Comparison of ENCODE assay signal across 9 cellular contexts in the genomic region with DNA sequence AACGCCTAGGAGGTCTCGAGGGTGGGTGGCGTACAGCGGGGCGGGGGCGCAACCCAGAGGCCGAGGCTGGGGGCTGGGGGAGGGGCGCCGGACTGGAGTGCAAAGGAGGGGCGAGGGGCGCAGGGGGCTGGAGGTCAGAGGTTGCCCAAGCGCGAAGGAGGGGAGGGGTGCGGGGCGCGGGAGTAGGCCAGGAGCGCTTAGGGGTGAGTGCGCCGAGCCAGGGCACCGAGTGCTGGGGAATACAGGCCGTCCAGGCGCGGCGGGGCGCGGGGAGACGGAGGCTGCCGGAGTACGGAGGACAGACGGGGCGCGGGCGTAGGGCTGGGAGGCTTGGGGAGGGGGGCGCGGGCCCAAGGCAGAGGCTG. TPM values are rescaled to one million over a fixed set of nuclear protein-coding genes. Genes with fewer than 3 reads are reported as not detected.
DNase-seq lines count a peak whose midpoint lies in the region; ATAC-seq and TF ChIP-seq lines count a peak whose summit lies in the region.
"Had no signal": no experiment of that assay in that cellular context is flagged by ENCODE, and none has a peak within 500 bp of the region (broad histone marks: within the 10 kb centered on the region; RNA-seq: fewer than 3 reads in every experiment).

No MANE protein-coding gene starts in this region.

- POLR2A ChIA-PET in AG04450 (lab: Yijun Ruan, JAX), result no interaction called here

- H3K9me3 ChIP-seq in AG04450 (ENCODE audit: control insufficient read depth, insufficient read depth, low read length), result no peaks in the 10 kb centered on the region
- no peaks in the 10 kb centered on the region for H3K9me3 ChIP-seq in NT2/D1 (ENCODE audit: insufficient read depth, low read length)

- peak; percentile 2 for ATAC-seq in omental fat pad (ENCODE audit: low FRiP score)
- ATAC-seq in HG03432 (IDR thresholded peaks at IDR 0.05; ENCODE audit: unreplicated experiment), result no peak

- no peak overlapping the region for H3K27ac ChIP-seq in AG04450 (ENCODE audit: low read depth, low read length)

- peak overlapping the region; percentile 67 for H3K9ac ChIP-seq in NT2/D1 (ENCODE audit: insufficient read length, low read depth)

- TF ChIP-seq CTCF in AG04450 (IDR thresholded peaks at IDR 0.05; ENCODE audit: low read depth, low read length), result no peak
- no peak for TF ChIP-seq CTCF in foreskin fibroblast (IDR thresholded peaks at IDR 0.05; ENCODE audit: low read depth, low read length)
- TF ChIP-seq CTCF in omental fat pad (IDR thresholded peaks at IDR 0.05), result no peak

- H3K4me3 ChIP-seq in AG04450 (ENCODE audit: low read depth, low read length) (peak overlapping the region; percentile 56), NT2/D1 (ENCODE audit: insufficient read length, low read depth) (peak overlapping the region; percentile 47), foreskin fibroblast (ENCODE audit: low read depth in 1 of 2, low read length in 2 of 2) (peak overlapping the region; percentile 25 to 39)

- no peak for DNase-seq in AG04450 (ENCODE audit: low read depth, low spot score)
- peak; percentile 25 for DNase-seq in NT2/D1 (ENCODE audit: low read depth, low spot score)
- DNase-seq in foreskin fibroblast, result no peak
- no peak for DNase-seq in omental fat pad (ENCODE audit: low spot score)
- no peak for DNase-seq in H4 (ENCODE audit: low spot score)
- no peak for DNase-seq in SW 1271 (lab: John Stamatoyannopoulos, UW)
- DNase-seq in cerebellar nuclear complex (lab: John Stamatoyannopoulos, UW), result no peak
- DNase-seq: naive B cell had no signal

- H3K4me1 ChIP-seq in NT2/D1 (ENCODE audit: insufficient read depth, insufficient read length), result no peaks in the 10 kb centered on the region

- H3K36me3 ChIP-seq in NT2/D1 (ENCODE audit: insufficient read depth, insufficient read length, low read length), result peaks cover 21% of the 10 kb centered on the region

- H3K27me3 ChIP-seq in AG04450 (ENCODE audit: control insufficient read depth, insufficient read depth, low read length), result no peaks in the 10 kb centered on the region
- H3K27me3 ChIP-seq in NT2/D1 (ENCODE audit: insufficient read depth, insufficient read length), result peaks cover 9% of the 10 kb centered on the region

- CTCF ChIA-PET in AG04450 (lab: Charles Lee), result no interaction called here

RNA-seq across cellular contexts. Expression of a gene that starts 0.3 kb away (rescaled TPM):
- polyA plus RNA-seq in AG04450 (2011; rRNA removed), result 19.6 and 20.6 TPM in 2 replicates
- 34.0 and 52.8 TPM in 2 replicates for polyA minus RNA-seq in AG04450 (2011; rRNA and poly(A)+ RNA removed)
- 100 to 1,000 TPM in 2 of 4 donors, 10 to 100 TPM in 2; 29.6 to 487 (median 115) TPM for total RNA-seq in omental fat pad
- 7.2 and 9.6 TPM in 2 replicates for total RNA-seq in H4 (2014; rRNA removed; shearing (Covaris generic))
